In genomic region chr12:62308201-62308600, GRCh38 we compare ENCODE assay signal across 22 cellular contexts.
"Had no signal": no experiment of that assay in that cellular context is flagged by ENCODE, and none has a peak within 500 bp of the region (broad histone marks: within the 10 kb centered on the region; RNA-seq: fewer than 3 reads in every experiment).

No MANE protein-coding gene starts in this region.

- H3K4me1 ChIP-seq: body of pancreas, vagina had no signal

- ATAC-seq: body of pancreas; esophagus mucosa; left lobe of liver; naive thymus-derived CD4-positive, alpha-beta T cell; sciatic nerve; SK-N-SH treated with all-trans-retinoic acid at 6 μM for 48 hours; stimulated activated memory B cell treated with anti-CD40 and anti-IgM and Interleukin-4, amounts not matched to agents 10 μg/mL and 1 μg/mL and 100 μg/mL, for 72 hours; WTC11 had no signal

- H3K27me3 Mint-ChIP-seq: activated CD4-positive, alpha-beta memory T cell treated with anti-CD3 and anti-CD28 coated beads, Interleukin-2, amount 10 ng/mL, durations not matched to agents 7 days and 5 days; dendritic cell treated with granulocyte-macrophage colony-stimulating factor and Interleukin-4, amounts not matched to agents 40 ng/mL and 50 ng/mL, for 4 days; naive thymus-derived CD4-positive, alpha-beta T cell; stimulated activated memory B cell treated with anti-CD40 and anti-IgM and Interleukin-4, amounts not matched to agents 10 μg/mL and 1 μg/mL and 100 μg/mL, for 72 hours; type B pancreatic cell had no signal

- FAIRE-seq: kidney, small intestine had no signal

- H3K4me1 Mint-ChIP-seq: WTC11 had no signal

- H3K9me3 ChIP-seq: thoracic aorta had no signal

- H3K27ac ChIP-seq: body of pancreas, thoracic aorta, vagina had no signal

- H3K27me3 ChIP-seq: body of pancreas, vagina had no signal

- DNase-seq: activated CD4-positive, alpha-beta memory T cell treated with anti-CD3 and anti-CD28 coated beads, Interleukin-2, amount 10 ng/mL, durations not matched to agents 7 days and 5 days; activated gamma-delta T cell treated with Interleukin-2 at 50 U/mL for 16 hours; anterior cingulate cortex; body of pancreas; effector CD4-positive, alpha-beta T cell; foreskin melanocyte; kidney; naive thymus-derived CD4-positive, alpha-beta T cell; small intestine; stimulated activated CD4-positive, alpha-beta T cell treated with anti-CD3 and anti-CD28 coated beads, Interleukin-2, amount 100 ng/mL, for 24 hours; T-helper 1 cell had no signal

- H3K4me3 ChIP-seq: body of pancreas, lung, thoracic aorta, vagina had no signal

- H3K4me3 Mint-ChIP-seq: activated CD4-positive, alpha-beta memory T cell treated with anti-CD3 and anti-CD28 coated beads, Interleukin-2, amount 10 ng/mL, durations not matched to agents 7 days and 5 days; dendritic cell treated with granulocyte-macrophage colony-stimulating factor and Interleukin-4, amounts not matched to agents 40 ng/mL and 50 ng/mL, for 4 days; stimulated activated memory B cell treated with anti-CD40 and anti-IgM and Interleukin-4, amounts not matched to agents 10 μg/mL and 1 μg/mL and 100 μg/mL, for 72 hours; type B pancreatic cell; WTC11 had no signal
